In genomic region chr6:14747881-14748520, GRCh38 we compare ENCODE assay signal across 11 cellular contexts.
A peak's percentile ranks its signal among the peaks of the same experiment; 100 is the strongest.
DNase-seq lines count a peak whose midpoint lies in the region; TF ChIP-seq lines count a peak whose summit lies in the region.
"Had no signal": no experiment of that assay in that cellular context is flagged by ENCODE, and none has a peak within 500 bp of the region (broad histone marks: within the 10 kb centered on the region; RNA-seq: fewer than 3 reads in every experiment).

No MANE protein-coding gene starts in this region.

- H4K20me1 ChIP-seq in MM.1S (ENCODE audit: insufficient read depth, low read length) = no peaks in the 10 kb centered on the region

- peak overlapping the region; percentile 92 for H3K27ac Mint-ChIP-seq in activated CD4-positive, alpha-beta memory T cell treated with anti-CD3 and anti-CD28 coated beads for 36 hours
- peak overlapping the region; percentile 48 for H3K27ac Mint-ChIP-seq in type B pancreatic cell
- H3K27ac Mint-ChIP-seq: CD4-positive, alpha-beta T cell had no signal

- no peak overlapping the region for H3K27ac ChIP-seq in MM.1S (ENCODE audit: low read length)

- H3K4me1 ChIP-seq in MM.1S (ENCODE audit: low read length) = no peaks in the 10 kb centered on the region
- H3K4me1 ChIP-seq: HAP-1 had no signal

- no peaks in the 10 kb centered on the region for H3F3A ChIP-seq in MM.1S (ENCODE audit: insufficient read depth, low read length)

- no peaks in the 10 kb centered on the region for H3K9me3 ChIP-seq in MM.1S (replicated peaks; ENCODE audit: insufficient read depth, low read length)
- H3K9me3 ChIP-seq: HAP-1 had no signal

- H2AFZ ChIP-seq in MM.1S (ENCODE audit: low read length) = no peak overlapping the region

- CTCF ChIA-PET in activated CD4-positive, alpha-beta memory T cell treated with anti-CD3 and anti-CD28 coated beads for 36 hours (lab: Charles Lee) = interaction anchor here (0.6 to 1.5 kb wide), 6 partner anchors 14 to 435 kb away, joined by 3 to 9 read pairs (median 3); no protein-coding TSS in a partner anchor

- no peaks in the 10 kb centered on the region for H3K27me3 Mint-ChIP-seq in activated CD4-positive, alpha-beta memory T cell treated with anti-CD3 and anti-CD28 coated beads for 36 hours
- no peaks in the 10 kb centered on the region for H3K27me3 Mint-ChIP-seq in type B pancreatic cell
- H3K27me3 Mint-ChIP-seq: CD4-positive, alpha-beta T cell had no signal

- POLR2A ChIA-PET in activated CD4-positive, alpha-beta memory T cell treated with anti-CD3 and anti-CD28 coated beads for 36 hours (lab: Charles Lee) = interaction anchor here (0.6 to 3.2 kb wide), 10 partner anchors 15 to 501 kb away, joined by 3 to 59 read pairs (median 5); partner anchors contain the start of gene JARID2

- peaks cover 73% of the 10 kb centered on the region for H3K4me1 Mint-ChIP-seq in activated CD4-positive, alpha-beta memory T cell treated with anti-CD3 and anti-CD28 coated beads for 36 hours (ENCODE audit: low read depth)
- peaks cover 14% of the 10 kb centered on the region for H3K4me1 Mint-ChIP-seq in type B pancreatic cell (ENCODE audit: unreplicated experiment)

- H3K36me3 ChIP-seq in MM.1S (replicated peaks; ENCODE audit: insufficient read depth, low read length) = no peaks in the 10 kb centered on the region
- H3K36me3 ChIP-seq: HAP-1 had no signal

- H3K4me3 Mint-ChIP-seq in activated CD4-positive, alpha-beta memory T cell treated with anti-CD3 and anti-CD28 coated beads for 36 hours = peak overlapping the region; percentile 12
- H3K4me3 Mint-ChIP-seq in type B pancreatic cell = no peak overlapping the region
- H3K4me3 Mint-ChIP-seq: CD4-positive, alpha-beta T cell had no signal

- H3K9me2 ChIP-seq in MM.1S (replicated peaks; ENCODE audit: insufficient read depth, low read length) = no peaks in the 10 kb centered on the region

- H3K36me3 Mint-ChIP-seq in activated CD4-positive, alpha-beta memory T cell treated with anti-CD3 and anti-CD28 coated beads for 36 hours = no peaks in the 10 kb centered on the region
- peaks cover 4% of the 10 kb centered on the region for H3K36me3 Mint-ChIP-seq in type B pancreatic cell

- H3K4me2 ChIP-seq in MM.1S (ENCODE audit: low read depth, low read length) = no peak overlapping the region

- no peaks in the 10 kb centered on the region for H3K79me2 ChIP-seq in MM.1S (ENCODE audit: low read length)

- no peak overlapping the region for H3K9ac ChIP-seq in MM.1S (ENCODE audit: low read length)

- intact Hi-C loops in activated CD4-positive, alpha-beta memory T cell treated with anti-CD3 and anti-CD28 coated beads for 36 hours (cut with micrococcal nuclease) = loop anchor here (1.0 to 2.0 kb wide), 3 partner anchors 15 to 553 kb away; no protein-coding TSS in a partner anchor

- TF ChIP-seq CTCF in fibroblast of mammary gland (conservative IDR thresholded peaks at IDR 0.05; ENCODE audit: control insufficient read depth, insufficient read depth, low read depth, low read length) (no peak), type B pancreatic cell (conservative IDR thresholded peaks at IDR 0.05) (no peak), MM.1S (IDR thresholded peaks at IDR 0.05; ENCODE audit: low read length) (no peak)

- no peak overlapping the region for H3K4me3 ChIP-seq in fibroblast of mammary gland (ENCODE audit: control insufficient read depth, low read depth, low read length)
- no peak overlapping the region for H3K4me3 ChIP-seq in MM.1S (ENCODE audit: low read length)
- H3K4me3 ChIP-seq: HAP-1 had no signal

- H3K9me3 Mint-ChIP-seq in activated CD4-positive, alpha-beta memory T cell treated with anti-CD3 and anti-CD28 coated beads for 36 hours = no peaks in the 10 kb centered on the region
- peaks cover 18% of the 10 kb centered on the region for H3K9me3 Mint-ChIP-seq in type B pancreatic cell
- H3K9me3 Mint-ChIP-seq: CD4-positive, alpha-beta T cell had no signal

- peak; percentile 58 for DNase-seq in stimulated activated CD4-positive, alpha-beta T cell treated with anti-CD3 and anti-CD28 coated beads, Interleukin-1b, Interleukin-23, amount 100 ng/mL, for 48 hours
- no peak for DNase-seq in stimulated activated CD4-positive, alpha-beta T cell treated with anti-CD3 and anti-CD28 coated beads, Interleukin-4, amount 100 ng/mL, for 4 hours
- peak; percentile 75 for DNase-seq in activated CD4-positive, alpha-beta memory T cell treated with anti-CD3 and anti-CD28 coated beads for 36 hours
- DNase-seq in fibroblast of mammary gland (ENCODE audit: low read depth) (peak; percentile 52), type B pancreatic cell (ENCODE audit: extremely low spot score, unreplicated experiment) (no peak), cerebellum (ENCODE audit: low spot score) (no peak), MM.1S (no peak), D341Med (ENCODE audit: low spot score) (no peak)
- DNase-seq: amniotic stem cell; CD4-positive, alpha-beta T cell had no signal

- H3K27me3 ChIP-seq in MM.1S (replicated peaks; ENCODE audit: insufficient read depth, low read length) = no peaks in the 10 kb centered on the region

Comparison
In these comparisons a context has a peak if more than half of its experiments do, and no peak if none do; other contexts are left out.
1. DNase-seq: peak in stimulated activated CD4-positive, alpha-beta T cell treated with anti-CD3 and anti-CD28 coated beads, Interleukin-1b, Interleukin-23, amount 100 ng/mL, for 48 hours (single experiment), activated CD4-positive, alpha-beta memory T cell treated with anti-CD3 and anti-CD28 coated beads for 36 hours (single experiment) and fibroblast of mammary gland (single experiment); none in stimulated activated CD4-positive, alpha-beta T cell treated with anti-CD3 and anti-CD28 coated beads, Interleukin-4, amount 100 ng/mL, for 4 hours (0 of 2), type B pancreatic cell (single experiment), cerebellum (single experiment), MM.1S (single experiment) and D341Med (single experiment).